In the genomic region with DNA sequence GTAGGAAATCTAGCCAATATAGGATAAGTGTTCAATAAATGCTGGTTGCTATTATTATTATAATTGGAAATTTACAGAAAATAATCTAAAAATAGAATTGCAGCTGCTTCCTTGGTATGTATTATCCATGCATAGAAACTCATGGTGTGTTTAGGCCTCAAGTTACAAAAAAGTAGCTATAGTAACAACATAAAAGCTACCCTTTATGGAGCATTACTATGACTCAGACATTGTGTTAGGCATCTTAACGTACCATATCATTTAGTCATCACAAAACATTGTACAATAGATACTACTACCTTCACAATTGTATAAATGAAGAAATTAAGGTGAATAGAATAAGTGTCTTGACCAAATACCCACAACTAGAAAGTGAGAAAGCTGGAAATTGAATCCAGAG, we compare ENCODE assay signal across 28 cellular contexts.
DNase-seq lines count a peak whose midpoint lies in the region; ATAC-seq, FAIRE-seq and TF ChIP-seq lines count a peak whose summit lies in the region.
"Had no signal": no experiment of that assay in that cellular context is flagged by ENCODE, and none has a peak within 500 bp of the region (broad histone marks: within the 10 kb centered on the region; RNA-seq: fewer than 3 reads in every experiment).

No MANE protein-coding gene starts in this region.

- no peak for TF ChIP-seq CTCF in bronchial epithelial cell (IDR thresholded peaks at IDR 0.05; ENCODE audit: insufficient read depth, low read length, severe bottlenecking)

- no peaks in the 10 kb centered on the region for H3K36me3 ChIP-seq in bronchial epithelial cell (ENCODE audit: control insufficient read depth, insufficient read depth, low read length)
- H3K36me3 ChIP-seq: ascending aorta, BLaER1, gastroesophageal sphincter, sigmoid colon had no signal

- FAIRE-seq in bronchial epithelial cell (lab: Jason Lieb, UNC), result no peak
- FAIRE-seq: endometrium, RCC 7860 had no signal

- no peak overlapping the region for H3K4me3 ChIP-seq in bronchial epithelial cell (ENCODE audit: low read depth, low read length)
- H3K4me3 ChIP-seq: A549, ascending aorta, BLaER1, coronary artery, gastroesophageal sphincter, GM23338, sigmoid colon had no signal

- ATAC-seq in GM21619 (IDR thresholded peaks at IDR 0.05; ENCODE audit: unreplicated experiment) (no peak), GM21423 (IDR thresholded peaks at IDR 0.05; ENCODE audit: unreplicated experiment) (no peak)
- ATAC-seq: A549; activated CD8-positive, alpha-beta T cell treated with anti-CD3 and anti-CD28 coated beads for 36 hours; gastroesophageal sphincter; GM23338; stimulated activated effector memory CD8-positive, alpha-beta T cell treated with anti-CD3 and anti-CD28 coated beads, Interleukin-12 subunit alpha, Interleukin-12 subunit beta, amount 100 ng/mL, for 72 hours had no signal

- peak; percentile 8 for DNase-seq in Daoy (ENCODE audit: low read depth)
- peak; percentile 53 for DNase-seq in NCI-H226
- peak; percentile 87 for DNase-seq in bronchial epithelial cell (ENCODE audit: low read depth)
- peak; percentile 81 for DNase-seq in iris pigment epithelial cell (ENCODE audit: low read depth)
- DNase-seq in activated CD8-positive, alpha-beta memory T cell treated with anti-CD3 and anti-CD28 coated beads, Interleukin-2, amount 50 U/mL, for 48 hours, result no peak
- no peak for DNase-seq in NCI-H1092 (lab: John Stamatoyannopoulos, UW)
- DNase-seq: activated CD8-positive, alpha-beta T cell treated with anti-CD3 and anti-CD28 coated beads for 36 hours; activated naive CD4-positive, alpha-beta T cell treated with Interleukin-2 at 50 U/mL for 16 hours; activated T-cell treated with anti-CD3 and anti-CD28 coated beads, Interleukin-2, amount 50 U/mL, for 1 hour; Calu3; Karpas-422; midbrain; NCI-H1105; NCI-H510A treated with DMSO at 0.1 percent for 48 hours; NK-92 treated with Interleukin-12 subunit alpha and Interleukin-12 subunit beta, amount 100 ng/mL, for 24 hours; sigmoid colon; T1000 had no signal

- H3K27me3 ChIP-seq in bronchial epithelial cell (ENCODE audit: control insufficient read depth, insufficient read depth, low read length), result no peaks in the 10 kb centered on the region
- H3K27me3 ChIP-seq: ascending aorta, BLaER1, gastroesophageal sphincter, sigmoid colon had no signal

Comparison
In these comparisons a context has a peak if more than half of its experiments do, and no peak if none do; other contexts are left out.
1. DNase-seq: peak in Daoy (single experiment), NCI-H226 (single experiment), bronchial epithelial cell (single experiment) and iris pigment epithelial cell (single experiment); none in activated CD8-positive, alpha-beta memory T cell treated with anti-CD3 and anti-CD28 coated beads, Interleukin-2, amount 50 U/mL, for 48 hours (single experiment) and NCI-H1092 (single experiment).